In the genomic region with DNA sequence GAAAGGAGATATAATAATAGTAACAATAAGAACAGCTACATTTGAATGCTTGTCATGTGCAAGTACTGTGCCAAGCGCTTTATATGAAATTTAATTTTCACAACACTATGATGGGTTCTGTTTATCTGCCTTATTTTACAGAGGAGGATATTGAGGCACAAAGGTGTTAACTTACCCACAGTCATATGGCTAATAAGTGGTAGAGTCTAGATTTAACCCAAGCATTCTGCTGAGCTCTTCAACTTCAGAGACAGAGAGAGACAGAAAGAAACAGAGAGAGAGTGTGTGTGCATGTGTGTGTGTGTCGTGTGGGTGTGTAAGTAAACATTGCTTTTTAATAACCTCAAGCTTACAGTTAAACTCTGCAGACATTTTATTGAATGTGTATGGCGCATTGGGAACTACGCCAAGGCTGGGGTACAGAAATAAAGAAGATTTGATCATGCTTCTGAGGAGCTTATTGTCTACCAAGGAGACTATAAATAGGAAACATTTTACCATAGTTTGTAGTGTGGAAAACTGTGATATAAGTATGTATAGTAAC, we compare ENCODE assay signal across 1 cellular context.
TF ChIP-seq lines count a peak whose summit lies in the region.

No MANE protein-coding gene starts in this region.

TF ChIP-seq in WTC11, 78 proteins besides CTCF, POLR2A, EP300 and RAD21 (continued from another document):
- TF ChIP-seq, protein P1, sequence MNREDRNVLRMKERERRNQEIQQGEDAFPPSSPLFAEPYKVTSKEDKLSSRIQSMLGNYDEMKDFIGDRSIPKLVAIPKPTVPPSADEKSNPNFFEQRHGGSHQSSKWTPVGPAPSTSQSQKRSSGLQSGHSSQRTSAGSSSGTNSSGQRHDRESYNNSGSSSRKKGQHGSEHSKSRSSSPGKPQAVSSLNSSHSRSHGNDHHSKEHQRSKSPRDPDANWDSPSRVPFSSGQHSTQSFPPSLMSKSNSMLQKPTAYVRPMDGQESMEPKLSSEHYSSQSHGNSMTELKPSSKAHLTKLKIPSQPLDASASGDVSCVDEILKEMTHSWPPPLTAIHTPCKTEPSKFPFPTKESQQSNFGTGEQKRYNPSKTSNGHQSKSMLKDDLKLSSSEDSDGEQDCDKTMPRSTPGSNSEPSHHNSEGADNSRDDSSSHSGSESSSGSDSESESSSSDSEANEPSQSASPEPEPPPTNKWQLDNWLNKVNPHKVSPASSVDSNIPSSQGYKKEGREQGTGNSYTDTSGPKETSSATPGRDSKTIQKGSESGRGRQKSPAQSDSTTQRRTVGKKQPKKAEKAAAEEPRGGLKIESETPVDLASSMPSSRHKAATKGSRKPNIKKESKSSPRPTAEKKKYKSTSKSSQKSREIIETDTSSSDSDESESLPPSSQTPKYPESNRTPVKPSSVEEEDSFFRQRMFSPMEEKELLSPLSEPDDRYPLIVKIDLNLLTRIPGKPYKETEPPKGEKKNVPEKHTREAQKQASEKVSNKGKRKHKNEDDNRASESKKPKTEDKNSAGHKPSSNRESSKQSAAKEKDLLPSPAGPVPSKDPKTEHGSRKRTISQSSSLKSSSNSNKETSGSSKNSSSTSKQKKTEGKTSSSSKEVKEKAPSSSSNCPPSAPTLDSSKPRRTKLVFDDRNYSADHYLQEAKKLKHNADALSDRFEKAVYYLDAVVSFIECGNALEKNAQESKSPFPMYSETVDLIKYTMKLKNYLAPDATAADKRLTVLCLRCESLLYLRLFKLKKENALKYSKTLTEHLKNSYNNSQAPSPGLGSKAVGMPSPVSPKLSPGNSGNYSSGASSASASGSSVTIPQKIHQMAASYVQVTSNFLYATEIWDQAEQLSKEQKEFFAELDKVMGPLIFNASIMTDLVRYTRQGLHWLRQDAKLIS (CRISPR knock-in tag; IDR thresholded peaks at IDR 0.05; ENCODE audit: borderline replicate concordance): no peak
- TF ChIP-seq USF1 (CRISPR knock-in tag; IDR thresholded peaks at IDR 0.05) (no peak), ZNF512 (CRISPR knock-in tag; IDR thresholded peaks at IDR 0.05; ENCODE audit: borderline replicate concordance) (no peak), ERG (CRISPR knock-in tag; IDR thresholded peaks at IDR 0.05) (no peak), TEAD1 (CRISPR knock-in tag; IDR thresholded peaks at IDR 0.05) (no peak)
